In the genomic region with DNA sequence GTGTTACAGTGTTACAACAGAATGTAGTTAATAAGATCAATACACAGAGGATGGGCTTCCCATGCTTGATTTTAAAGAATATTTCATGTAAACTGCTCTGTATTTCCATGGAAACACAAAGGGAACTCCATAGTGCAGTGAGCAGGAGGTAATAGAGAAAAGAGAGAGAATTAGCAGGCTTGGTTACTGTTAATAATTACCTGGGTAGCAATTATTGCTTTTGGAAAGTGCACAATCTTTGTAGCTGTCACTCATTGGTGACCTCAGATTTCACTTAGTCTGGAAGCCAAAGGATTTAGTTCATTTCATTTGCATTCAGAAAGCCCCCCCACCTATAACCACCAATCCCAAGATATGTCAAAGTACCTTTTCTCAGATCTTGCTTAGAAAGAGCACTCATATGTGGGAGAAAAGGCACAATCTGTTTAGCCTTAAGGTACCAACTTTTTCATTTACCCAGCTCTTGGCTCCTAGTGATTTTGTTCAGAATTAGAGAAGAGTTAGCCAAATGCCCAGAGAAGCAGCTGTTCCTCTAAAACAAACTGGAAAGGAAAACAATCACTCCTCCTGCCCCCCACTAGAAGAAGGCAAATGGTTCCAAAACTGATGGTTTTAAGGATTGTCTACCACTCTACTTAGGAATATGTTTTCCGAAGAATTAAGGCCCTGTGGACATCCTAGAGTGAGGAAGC, we compare ENCODE assay signal across 21 cellular contexts.
A peak's percentile ranks its signal among the peaks of the same experiment; 100 is the strongest.
DNase-seq lines count a peak whose midpoint lies in the region; ATAC-seq and TF ChIP-seq lines count a peak whose summit lies in the region.
"Had no signal": no experiment of that assay in that cellular context is flagged by ENCODE, and none has a peak within 500 bp of the region (broad histone marks: within the 10 kb centered on the region; RNA-seq: fewer than 3 reads in every experiment).

No MANE protein-coding gene starts in this region.

- intact Hi-C loops in transverse colon (cut with DNase I; ENCODE audit: low total_unique reads), result no loop called here

- H3K4me1 Mint-ChIP-seq in nephron progenitor cell, result peaks cover 56% of the 10 kb centered on the region

- peaks cover 7% of the 10 kb centered on the region for H3K9me3 Mint-ChIP-seq in nephron progenitor cell
- H3K9me3 Mint-ChIP-seq: CD4-positive, alpha-beta T cell had no signal

- H3K27ac ChIP-seq in transverse colon (no peak overlapping the region), gastroesophageal sphincter (no peak overlapping the region)
- H3K27ac ChIP-seq: epithelial cell of prostate, heart left ventricle had no signal

- H3K4me1 ChIP-seq in transverse colon (no peaks in the 10 kb centered on the region), gastroesophageal sphincter (no peaks in the 10 kb centered on the region)

- no peak for TF ChIP-seq EP300 in transverse colon (IDR thresholded peaks at IDR 0.05; ENCODE audit: low read depth)
- no peak for TF ChIP-seq EP300 in gastroesophageal sphincter (IDR thresholded peaks at IDR 0.05)

- WGBS in transverse colon (ENCODE audit: low coverage in 1 of 2), 2 donors, result 83 to 86% methylated on average over 1 of the region's 1 CpG
- 60 to 80% methylated on average over 1 of the region's 1 CpG for WGBS in gastroesophageal sphincter (ENCODE audit: low coverage in 1 of 2), 2 donors

- in situ Hi-C loops in transverse colon (cut with MboI; ENCODE audit: low pct_ligation_motif_present in 1 of 4, low pct_unique_long_range_greater_than_20kb in 1 of 4, low sequenced_read_pairs in 3 of 4), result loop anchor here in 1 of 4 donors (25.0 kb wide), 2 partner anchors 89 to 111 kb away; no protein-coding TSS in a partner anchor

- no peaks in the 10 kb centered on the region for H3K27me3 ChIP-seq in transverse colon
- H3K27me3 ChIP-seq in gastroesophageal sphincter, result no peaks in the 10 kb centered on the region
- H3K27me3 ChIP-seq: heart left ventricle had no signal

- ATAC-seq in GM19328 (IDR thresholded peaks at IDR 0.05; ENCODE audit: unreplicated experiment) (no peak), gastroesophageal sphincter (no peak)
- ATAC-seq: activated CD8-positive, alpha-beta T cell treated with anti-CD3 and anti-CD28 coated beads, Interleukin-2, amount 10 ng/mL, durations not matched to agents 7 days and 5 days; heart left ventricle; left cardiac atrium; PC-3 had no signal

- no peaks in the 10 kb centered on the region for H3K36me3 ChIP-seq in transverse colon
- H3K36me3 ChIP-seq in gastroesophageal sphincter, result no peaks in the 10 kb centered on the region
- H3K36me3 ChIP-seq: heart left ventricle had no signal

- H3K9me3 ChIP-seq in transverse colon, result no peaks in the 10 kb centered on the region
- H3K9me3 ChIP-seq in gastroesophageal sphincter, result no peaks in the 10 kb centered on the region

- H3K4me3 ChIP-seq in transverse colon, result no peak overlapping the region
- no peak overlapping the region for H3K4me3 ChIP-seq in gastroesophageal sphincter
- H3K4me3 ChIP-seq: heart left ventricle had no signal

- TF ChIP-seq POLR2A in transverse colon (IDR thresholded peaks at IDR 0.05) (no peak), gastroesophageal sphincter (IDR thresholded peaks at IDR 0.05) (no peak)

- peak; percentile 30 for DNase-seq in DMS 273 treated with DMSO at 0.1 percent for 48 hours (lab: John Stamatoyannopoulos, UW)
- peak; percentile 39 for DNase-seq in NCI-H69 (lab: John Stamatoyannopoulos, UW)
- peak; percentile 6 for DNase-seq in fibroblast of peridontal ligament (ENCODE audit: extremely low read depth)
- DNase-seq in nephron progenitor cell, result no peak
- no peak for DNase-seq in transverse colon
- DNase-seq in NCI-H2029 (lab: John Stamatoyannopoulos, UW), result no peak
- DNase-seq: activated CD8-positive, alpha-beta T cell treated with anti-CD3 and anti-CD28 coated beads, Interleukin-2, amount 10 ng/mL, durations not matched to agents 7 days and 5 days; activated gamma-delta T cell treated with Interleukin-2 at 50 U/mL for 16 hours; activated T-cell treated with anti-CD3 and anti-CD28 coated beads for 4 hours; CD4-positive, alpha-beta T cell; heart left ventricle; left cardiac atrium; NCI-H1105; NCI-H2029 treated with DMSO at 0.1 percent for 48 hours; NCI-H226; NK-92 treated with Interleukin-12 subunit alpha and Interleukin-12 subunit beta, amount 100 ng/mL, for 24 hours; PC-3; T-helper 2 cell had no signal

- H3K27me3 Mint-ChIP-seq in nephron progenitor cell (ENCODE audit: low read depth, poor library complexity), result peaks cover 2% of the 10 kb centered on the region
- H3K27me3 Mint-ChIP-seq: CD4-positive, alpha-beta T cell had no signal

- TF ChIP-seq CTCF in nephron progenitor cell (IDR thresholded peaks at IDR 0.05) (no peak), transverse colon (IDR thresholded peaks at IDR 0.05) (no peak), gastroesophageal sphincter (IDR thresholded peaks at IDR 0.05) (no peak)

- peak overlapping the region; percentile 21 for H3K4me3 Mint-ChIP-seq in nephron progenitor cell
- H3K4me3 Mint-ChIP-seq: activated CD8-positive, alpha-beta T cell treated with anti-CD3 and anti-CD28 coated beads, Interleukin-2, amount 10 ng/mL, durations not matched to agents 7 days and 5 days; CD4-positive, alpha-beta T cell had no signal

- H3K27ac Mint-ChIP-seq in nephron progenitor cell, result peak overlapping the region; percentile 90
- H3K27ac Mint-ChIP-seq: activated CD8-positive, alpha-beta T cell treated with anti-CD3 and anti-CD28 coated beads, Interleukin-2, amount 10 ng/mL, durations not matched to agents 7 days and 5 days; CD4-positive, alpha-beta T cell had no signal

- H3K36me3 Mint-ChIP-seq in nephron progenitor cell (ENCODE audit: low read depth), result no peaks in the 10 kb centered on the region

Comparison
In these comparisons a context has a peak if more than half of its experiments do, and no peak if none do; other contexts are left out.
1. DNase-seq: peak in DMS 273 treated with DMSO at 0.1 percent for 48 hours (single experiment), NCI-H69 (single experiment) and fibroblast of peridontal ligament (single experiment); none in nephron progenitor cell (single experiment), transverse colon (single experiment) and NCI-H2029 (single experiment).